In genomic region chr19:7969560-7969949, GRCh38 we compare ENCODE assay signal across 23 cellular contexts. TPM values are rescaled to one million over a fixed set of nuclear protein-coding genes. Genes with fewer than 3 reads are reported as not detected.
"Had no signal": no experiment of that assay in that cellular context is flagged by ENCODE, and none has a peak within 500 bp of the region (broad histone marks: within the 10 kb centered on the region; RNA-seq: fewer than 3 reads in every experiment).

No MANE protein-coding gene starts in this region.

- H3K4me1 ChIP-seq: colonic mucosa, lower lobe of right lung, prostate gland, tibial artery, uterus had no signal

- H3K4me3 ChIP-seq: colonic mucosa, lower lobe of right lung, prostate gland, skin epidermis, tibial artery, uterus had no signal

- DNase-seq: activated CD4-positive, alpha-beta T cell treated with anti-CD3 and anti-CD28 coated beads, Interleukin-2, amount 10 ng/mL, durations not matched to agents 24 days and 14 days; activated CD8-positive, alpha-beta T cell treated with anti-CD3 and anti-CD28 coated beads, Interleukin-2, amount 10 ng/mL, durations not matched to agents 7 days and 5 days; activated effector memory CD4-positive, alpha-beta T cell treated with Interleukin-2 at 50 U/mL for 16 hours; activated naive CD4-positive, alpha-beta T cell treated with anti-CD3 and anti-CD28 coated beads, Interleukin-2, amount 10 ng/mL, durations not matched to agents 7 days and 5 days; activated naive CD8-positive, alpha-beta T cell treated with anti-CD3 and anti-CD28 coated beads, Interleukin-2, amount 50 U/mL, for 24 hours; activated T-cell treated with anti-CD3 and anti-CD28 coated beads, Interleukin-2, amount 50 U/mL, for 4 hours; brain microvascular endothelial cell; colonic mucosa; foreskin melanocyte; hypothalamus; left colon; occipital lobe; stimulated activated naive CD8-positive, alpha-beta T cell treated with anti-CD3 and anti-CD28 coated beads, Interleukin-15, Interleukin-2, amounts not matched to agents 100 U/mL and 50 U/mL, for 24 hours; substantia nigra; T1000; tibial artery; uterus had no signal

- H3K9me3 ChIP-seq: colonic mucosa, lower lobe of right lung, prostate gland, tibial artery, uterus had no signal

- H3K27ac ChIP-seq: brain microvascular endothelial cell, colonic mucosa, lower lobe of right lung, prostate gland, tibial artery, uterus had no signal

- ATAC-seq: activated CD8-positive, alpha-beta T cell treated with anti-CD3 and anti-CD28 coated beads, Interleukin-2, amount 10 ng/mL, durations not matched to agents 7 days and 5 days; activated naive CD8-positive, alpha-beta T cell treated with anti-CD3 and anti-CD28 coated beads, Interleukin-2, amount 50 U/mL, for 24 hours; activated T-cell treated with anti-CD3 and anti-CD28 coated beads, Interleukin-2, amount 50 U/mL, for 4 hours; lower lobe of right lung; right cardiac atrium; stimulated activated naive CD8-positive, alpha-beta T cell treated with anti-CD3 and anti-CD28 coated beads, Interleukin-15, Interleukin-2, amounts not matched to agents 100 U/mL and 50 U/mL, for 24 hours had no signal

- H3K27me3 ChIP-seq: brain microvascular endothelial cell, colonic mucosa, tibial artery, uterus had no signal

- FAIRE-seq: islet of Langerhans had no signal

- H3K36me3 ChIP-seq: prostate gland, uterus had no signal

RNA-seq across cellular contexts. Expression of gene CTXN1, which starts 43.6 kb away (rescaled TPM):
- total RNA-seq: T-helper 1 cell treated with Interleukin-12 subunit alpha and Interleukin-12 subunit beta and Interleukin-4 antibody, amounts not matched to agents 30 ng/mL and 1 ng/mL, for 36 hours had no signal

RNA-seq across cellular contexts. Expression of gene TGFBR3L, which starts 54.9 kb away (rescaled TPM):
- total RNA-seq: colonic mucosa, occipital lobe had no signal
